ENCODE assay signal across 30 cellular contexts in genomic region chr9:126025973-126026372, GRCh38.
"Had no signal": no experiment of that assay in that cellular context is flagged by ENCODE, and none has a peak within 500 bp of the region (broad histone marks: within the 10 kb centered on the region; RNA-seq: fewer than 3 reads in every experiment).

No MANE protein-coding gene starts in this region.

- H3K4me3 ChIP-seq: esophagus squamous epithelium, heart right ventricle, mucosa of descending colon, prostate gland, right atrium auricular region, skin epidermis, stomach, thyroid gland, vagina had no signal

- H3K27me3 ChIP-seq: right atrium auricular region, thyroid gland, vagina had no signal

- H3K27ac Mint-ChIP-seq: effector memory CD8-positive, alpha-beta T cell; mesothelial cell of epicardium; natural killer cell treated with Interleukin-12 subunit alpha and Interleukin-12 subunit beta and Interleukin-15 and Interleukin-18, amount 100 ng/mL, for 72 hours; stimulated activated effector memory CD8-positive, alpha-beta T cell treated with anti-CD3 and anti-CD28 coated beads, Interleukin-12 subunit alpha, Interleukin-12 subunit beta, amount 100 ng/mL, for 72 hours had no signal

- ATAC-seq: effector memory CD8-positive, alpha-beta T cell; heart right ventricle; left lobe of liver; mucosa of descending colon; natural killer cell treated with Interleukin-12 subunit alpha and Interleukin-12 subunit beta and Interleukin-15 and Interleukin-18, amount 100 ng/mL, for 72 hours; stimulated activated effector memory CD8-positive, alpha-beta T cell treated with anti-CD3 and anti-CD28 coated beads, Interleukin-12 subunit alpha, Interleukin-12 subunit beta, amount 100 ng/mL, for 72 hours had no signal

- DNase-seq: cortex of kidney; effector memory CD8-positive, alpha-beta T cell; erythroblast; esophagus squamous epithelium; foreskin melanocyte; glutamatergic neuron; heart right ventricle; hippocampal formation; kidney glomerular epithelial cell; mesenchymal stem cell; naive B cell; stimulated activated CD4-positive, alpha-beta T cell treated with anti-CD3 and anti-CD28 coated beads, Interleukin-12 subunit alpha, Interleukin-12 subunit beta, amount 100 ng/mL, for 4 hours; stimulated activated CD4-positive, alpha-beta T cell treated with anti-CD3 and anti-CD28 coated beads, Interleukin-1b, Interleukin-23, amount 100 ng/mL, for 48 hours; stimulated activated CD4-positive, alpha-beta T cell treated with anti-CD3 and anti-CD28 coated beads, Interleukin-4, amount 100 ng/mL, for 24 hours; stimulated activated naive CD4-positive, alpha-beta T cell treated with Interleukin-2 at 50 U/mL for 16 hours; stomach; thyroid gland; trophoblast cell had no signal

- H3K4me3 Mint-ChIP-seq: effector memory CD8-positive, alpha-beta T cell; mesothelial cell of epicardium; natural killer cell treated with Interleukin-12 subunit alpha and Interleukin-12 subunit beta and Interleukin-15 and Interleukin-18, amount 100 ng/mL, for 72 hours; neural crest cell; stimulated activated effector memory CD8-positive, alpha-beta T cell treated with anti-CD3 and anti-CD28 coated beads, Interleukin-12 subunit alpha, Interleukin-12 subunit beta, amount 100 ng/mL, for 72 hours had no signal

- H3K9me3 Mint-ChIP-seq: effector memory CD8-positive, alpha-beta T cell; mesothelial cell of epicardium; naive B cell; natural killer cell treated with Interleukin-12 subunit alpha and Interleukin-12 subunit beta and Interleukin-15 and Interleukin-18, amount 100 ng/mL, for 72 hours; neural crest cell; stimulated activated effector memory CD8-positive, alpha-beta T cell treated with anti-CD3 and anti-CD28 coated beads, Interleukin-12 subunit alpha, Interleukin-12 subunit beta, amount 100 ng/mL, for 72 hours had no signal

- H3K36me3 ChIP-seq: esophagus squamous epithelium, heart right ventricle, prostate gland, right atrium auricular region, stomach, thyroid gland, vagina had no signal

- H3K4me1 ChIP-seq: esophagus squamous epithelium, heart right ventricle, prostate gland, right atrium auricular region, stomach, thyroid gland, vagina had no signal

- FAIRE-seq: endometrium, islet of Langerhans had no signal

- H3K9me3 ChIP-seq: esophagus squamous epithelium, heart right ventricle, mucosa of descending colon, prostate gland, right atrium auricular region, stomach, thyroid gland, vagina had no signal

- H3K27ac ChIP-seq: esophagus squamous epithelium, heart right ventricle, prostate gland, right atrium auricular region, skin epidermis, stomach, thyroid gland, vagina had no signal

- H3K4me1 Mint-ChIP-seq: mesothelial cell of epicardium; neural crest cell; stimulated activated effector memory CD8-positive, alpha-beta T cell treated with anti-CD3 and anti-CD28 coated beads, Interleukin-12 subunit alpha, Interleukin-12 subunit beta, amount 100 ng/mL, for 72 hours had no signal

- H3K36me3 Mint-ChIP-seq: mesothelial cell of epicardium; naive B cell; natural killer cell treated with Interleukin-12 subunit alpha and Interleukin-12 subunit beta and Interleukin-15 and Interleukin-18, amount 100 ng/mL, for 72 hours; stimulated activated effector memory CD8-positive, alpha-beta T cell treated with anti-CD3 and anti-CD28 coated beads, Interleukin-12 subunit alpha, Interleukin-12 subunit beta, amount 100 ng/mL, for 72 hours had no signal
